Comparison of ENCODE assay signal across 2 cellular contexts in genomic region chr1:62022348-62022747, GRCh38.
TF ChIP-seq lines count a peak whose summit lies in the region.

No MANE protein-coding gene starts in this region.

TF ChIP-seq in SK-N-SH, 30 proteins besides CTCF, POLR2A, EP300 and RAD21 (continued from another document):
- TF ChIP-seq, protein P1, sequence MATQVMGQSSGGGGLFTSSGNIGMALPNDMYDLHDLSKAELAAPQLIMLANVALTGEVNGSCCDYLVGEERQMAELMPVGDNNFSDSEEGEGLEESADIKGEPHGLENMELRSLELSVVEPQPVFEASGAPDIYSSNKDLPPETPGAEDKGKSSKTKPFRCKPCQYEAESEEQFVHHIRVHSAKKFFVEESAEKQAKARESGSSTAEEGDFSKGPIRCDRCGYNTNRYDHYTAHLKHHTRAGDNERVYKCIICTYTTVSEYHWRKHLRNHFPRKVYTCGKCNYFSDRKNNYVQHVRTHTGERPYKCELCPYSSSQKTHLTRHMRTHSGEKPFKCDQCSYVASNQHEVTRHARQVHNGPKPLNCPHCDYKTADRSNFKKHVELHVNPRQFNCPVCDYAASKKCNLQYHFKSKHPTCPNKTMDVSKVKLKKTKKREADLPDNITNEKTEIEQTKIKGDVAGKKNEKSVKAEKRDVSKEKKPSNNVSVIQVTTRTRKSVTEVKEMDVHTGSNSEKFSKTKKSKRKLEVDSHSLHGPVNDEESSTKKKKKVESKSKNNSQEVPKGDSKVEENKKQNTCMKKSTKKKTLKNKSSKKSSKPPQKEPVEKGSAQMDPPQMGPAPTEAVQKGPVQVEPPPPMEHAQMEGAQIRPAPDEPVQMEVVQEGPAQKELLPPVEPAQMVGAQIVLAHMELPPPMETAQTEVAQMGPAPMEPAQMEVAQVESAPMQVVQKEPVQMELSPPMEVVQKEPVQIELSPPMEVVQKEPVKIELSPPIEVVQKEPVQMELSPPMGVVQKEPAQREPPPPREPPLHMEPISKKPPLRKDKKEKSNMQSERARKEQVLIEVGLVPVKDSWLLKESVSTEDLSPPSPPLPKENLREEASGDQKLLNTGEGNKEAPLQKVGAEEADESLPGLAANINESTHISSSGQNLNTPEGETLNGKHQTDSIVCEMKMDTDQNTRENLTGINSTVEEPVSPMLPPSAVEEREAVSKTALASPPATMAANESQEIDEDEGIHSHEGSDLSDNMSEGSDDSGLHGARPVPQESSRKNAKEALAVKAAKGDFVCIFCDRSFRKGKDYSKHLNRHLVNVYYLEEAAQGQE (IDR thresholded peaks at IDR 0.05; ENCODE audit: low read depth, low read length), result no peak
- TF ChIP-seq GABPA (IDR thresholded peaks at IDR 0.05; ENCODE audit: low read depth) (no peak), TAF1 (IDR thresholded peaks at IDR 0.05; ENCODE audit: borderline replicate concordance, low read depth, low read length) (no peak), JUND (IDR thresholded peaks at IDR 0.05) (no peak), FOXM1 (IDR thresholded peaks at IDR 0.05; ENCODE audit: low read depth) (no peak), NRF1 (IDR thresholded peaks at IDR 0.05; ENCODE audit: low read depth, low read length) (no peak), GATA2 (CRISPR knock-in tag; IDR thresholded peaks at IDR 0.05) (no peak), FOSL2 (IDR thresholded peaks at IDR 0.05; ENCODE audit: borderline replicate concordance, low read depth) (no peak), TCF12 (IDR thresholded peaks at IDR 0.05) (no peak), SIN3A (IDR thresholded peaks at IDR 0.05; ENCODE audit: borderline replicate concordance, low read depth, low read length) (no peak), SMC3 (IDR thresholded peaks at IDR 0.05; ENCODE audit: low read depth, low read length) (no peak), MEF2A (IDR thresholded peaks at IDR 0.05; ENCODE audit: borderline replicate concordance, low read depth) (no peak)
- TF ChIP-seq, protein P2, sequence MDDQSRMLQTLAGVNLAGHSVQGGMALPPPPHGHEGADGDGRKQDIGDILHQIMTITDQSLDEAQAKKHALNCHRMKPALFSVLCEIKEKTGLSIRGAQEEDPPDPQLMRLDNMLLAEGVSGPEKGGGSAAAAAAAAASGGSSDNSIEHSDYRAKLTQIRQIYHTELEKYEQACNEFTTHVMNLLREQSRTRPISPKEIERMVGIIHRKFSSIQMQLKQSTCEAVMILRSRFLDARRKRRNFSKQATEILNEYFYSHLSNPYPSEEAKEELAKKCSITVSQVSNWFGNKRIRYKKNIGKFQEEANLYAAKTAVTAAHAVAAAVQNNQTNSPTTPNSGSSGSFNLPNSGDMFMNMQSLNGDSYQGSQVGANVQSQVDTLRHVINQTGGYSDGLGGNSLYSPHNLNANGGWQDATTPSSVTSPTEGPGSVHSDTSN (IDR thresholded peaks at IDR 0.05), result no peak
- TF ChIP-seq, protein P3, sequence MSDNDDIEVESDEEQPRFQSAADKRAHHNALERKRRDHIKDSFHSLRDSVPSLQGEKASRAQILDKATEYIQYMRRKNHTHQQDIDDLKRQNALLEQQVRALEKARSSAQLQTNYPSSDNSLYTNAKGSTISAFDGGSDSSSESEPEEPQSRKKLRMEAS (IDR thresholded peaks at IDR 0.05; ENCODE audit: low read depth), result no peak

TF ChIP-seq in SK-N-SH treated with all-trans-retinoic acid at 6 μM for 48 hours, 23 proteins besides CTCF, POLR2A, EP300 and RAD21 (continued from another document):
- TF ChIP-seq TSHZ2 (CRISPR knock-in tag; IDR thresholded peaks at IDR 0.05) (no peak), CSDC2 (CRISPR knock-in tag; IDR thresholded peaks at IDR 0.05) (no peak), ZFP3 (CRISPR knock-in tag; IDR thresholded peaks at IDR 0.05) (no peak), ZNF8 (CRISPR knock-in tag; IDR thresholded peaks at IDR 0.05) (no peak), BACH2 (CRISPR knock-in tag; IDR thresholded peaks at IDR 0.05; ENCODE audit: borderline replicate concordance) (no peak), ISL1 (CRISPR knock-in tag; IDR thresholded peaks at IDR 0.05) (no peak)
- TF ChIP-seq, protein P4, sequence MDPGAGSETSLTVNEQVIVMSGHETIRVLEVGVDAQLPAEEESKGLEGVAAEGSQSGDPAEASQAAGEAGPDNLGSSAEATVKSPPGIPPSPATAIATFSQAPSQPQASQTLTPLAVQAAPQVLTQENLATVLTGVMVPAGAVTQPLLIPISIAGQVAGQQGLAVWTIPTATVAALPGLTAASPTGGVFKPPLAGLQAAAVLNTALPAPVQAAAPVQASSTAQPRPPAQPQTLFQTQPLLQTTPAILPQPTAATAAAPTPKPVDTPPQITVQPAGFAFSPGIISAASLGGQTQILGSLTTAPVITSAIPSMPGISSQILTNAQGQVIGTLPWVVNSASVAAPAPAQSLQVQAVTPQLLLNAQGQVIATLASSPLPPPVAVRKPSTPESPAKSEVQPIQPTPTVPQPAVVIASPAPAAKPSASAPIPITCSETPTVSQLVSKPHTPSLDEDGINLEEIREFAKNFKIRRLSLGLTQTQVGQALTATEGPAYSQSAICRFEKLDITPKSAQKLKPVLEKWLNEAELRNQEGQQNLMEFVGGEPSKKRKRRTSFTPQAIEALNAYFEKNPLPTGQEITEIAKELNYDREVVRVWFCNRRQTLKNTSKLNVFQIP (CRISPR knock-in tag; IDR thresholded peaks at IDR 0.05; ENCODE audit: borderline replicate concordance, low read depth), result no peak
